Comparison of ENCODE assay signal across 13 cellular contexts in the genomic region with DNA sequence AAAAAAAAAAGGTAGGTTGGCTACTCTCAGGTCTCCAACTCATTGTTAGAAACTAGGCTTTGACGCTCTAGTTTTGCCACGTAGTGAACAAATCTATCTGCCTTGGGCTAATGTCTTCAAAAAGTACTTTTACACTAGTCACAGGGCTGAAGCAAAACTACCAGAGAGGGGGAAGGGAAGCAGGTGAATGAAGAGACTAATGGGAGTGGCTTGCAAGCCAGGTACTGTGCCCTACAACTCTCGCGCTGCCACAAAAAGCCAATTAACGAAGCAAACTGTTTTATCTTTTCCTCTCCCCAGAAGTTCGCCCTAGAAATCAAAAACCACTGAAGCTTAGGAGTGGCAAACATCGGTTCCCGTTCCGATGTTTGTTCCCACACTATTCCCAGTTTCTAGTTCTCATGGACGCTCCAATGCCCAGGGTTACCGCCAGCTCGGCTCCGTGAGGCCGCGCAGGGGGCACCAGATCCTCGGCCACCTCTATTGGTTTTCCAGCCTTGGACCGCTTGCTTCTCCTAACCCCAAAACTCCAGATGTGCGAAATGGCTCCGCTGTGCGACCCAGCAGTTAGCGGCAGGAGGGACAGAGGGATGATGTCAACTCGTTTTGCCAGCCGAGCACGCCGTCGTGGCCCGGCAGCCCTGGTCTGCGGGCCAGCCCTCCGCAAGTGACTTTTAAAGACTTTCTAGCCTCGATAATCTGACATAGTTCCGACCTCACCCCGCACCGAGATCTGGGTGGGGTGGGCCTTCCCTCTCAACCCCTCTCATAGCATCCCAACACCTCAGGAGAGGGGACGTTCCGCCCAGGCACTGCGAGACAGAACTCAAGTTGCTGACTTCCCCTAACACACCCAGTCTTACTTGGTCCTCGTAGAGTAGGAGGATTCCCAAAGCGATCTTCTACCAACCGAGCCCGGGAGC.
DNase-seq lines count a peak whose midpoint lies in the region; ATAC-seq and TF ChIP-seq lines count a peak whose summit lies in the region.
"Had no signal": no experiment of that assay in that cellular context is flagged by ENCODE, and none has a peak within 500 bp of the region (broad histone marks: within the 10 kb centered on the region; RNA-seq: fewer than 3 reads in every experiment).

No MANE protein-coding gene starts in this region.

- no peaks in the 10 kb centered on the region for H3K36me3 ChIP-seq in endodermal cell (ENCODE audit: control insufficient read depth, insufficient read depth, low read length)
- H3K36me3 ChIP-seq: brain microvascular endothelial cell, neural progenitor cell had no signal

- H3K4me3 ChIP-seq in endodermal cell (ENCODE audit: low read length) = peak overlapping the region; percentile 72
- H3K4me3 ChIP-seq: hepatocyte, neural progenitor cell had no signal

- H3K9me3 ChIP-seq in endodermal cell (ENCODE audit: control insufficient read depth, low read length) = no peaks in the 10 kb centered on the region

- H3K27ac ChIP-seq in endodermal cell (ENCODE audit: low read depth, low read length) = no peak overlapping the region
- H3K27ac ChIP-seq: brain microvascular endothelial cell, hepatocyte, neural progenitor cell had no signal

- 33 to 80% methylated on average over 1 to 40 of the region's 40 CpGs for WGBS in endodermal cell (ENCODE audit: insufficient coverage in 1 of 2, insufficient read length in 1 of 2), 2 experiments

- H3K36me3 Mint-ChIP-seq in activated T-cell treated with anti-CD3 and anti-CD28 coated beads, Interleukin-2, amount 50 U/mL, for 4 hours (ENCODE audit: insufficient read depth) = no peaks in the 10 kb centered on the region
- H3K36me3 Mint-ChIP-seq in endodermal cell (ENCODE audit: low read depth) = no peaks in the 10 kb centered on the region
- H3K36me3 Mint-ChIP-seq: neural progenitor cell had no signal

- no peak for DNase-seq in activated T-cell treated with anti-CD3 and anti-CD28 coated beads, Interleukin-2, amount 50 U/mL, for 4 hours
- no peak for DNase-seq in activated T-cell treated with anti-CD3 and anti-CD28 coated beads, Interleukin-2, amount 50 U/mL, for 1 hour
- peak; percentile 5 for DNase-seq in activated CD4-positive, alpha-beta T cell treated with anti-CD3 and anti-CD28 coated beads, Interleukin-2, amount 50 U/mL, for 1 hour
- DNase-seq in endodermal cell = no peak
- DNase-seq in stimulated activated naive CD8-positive, alpha-beta T cell treated with anti-CD3 and anti-CD28 coated beads, Interleukin-15, Interleukin-2, amounts not matched to agents 100 U/mL and 50 U/mL, for 24 hours = peak; percentile 4
- DNase-seq in amygdala (lab: John Stamatoyannopoulos, UW) = no peak
- DNase-seq: brain microvascular endothelial cell, NCI-H1436 treated with DMSO at 0.1 percent for 48 hours, NCI-H524 had no signal

- TF ChIP-seq CTCF in endodermal cell (conservative IDR thresholded peaks at IDR 0.05) = no peak

- H3K4me3 Mint-ChIP-seq in activated T-cell treated with anti-CD3 and anti-CD28 coated beads, Interleukin-2, amount 50 U/mL, for 4 hours = peak overlapping the region; percentile 86
- no peak overlapping the region for H3K4me3 Mint-ChIP-seq in endodermal cell
- H3K4me3 Mint-ChIP-seq: neural progenitor cell had no signal

- H3K27me3 ChIP-seq in endodermal cell (ENCODE audit: control insufficient read depth, insufficient read depth, low read length, poor library complexity, severe bottlenecking) = no peaks in the 10 kb centered on the region
- H3K27me3 ChIP-seq: brain microvascular endothelial cell, hepatocyte, neural progenitor cell had no signal

- peak in 1 of 2 donors; percentile 47 for ATAC-seq in activated T-cell treated with anti-CD3 and anti-CD28 coated beads, Interleukin-2, amount 50 U/mL, for 4 hours
- ATAC-seq in stimulated activated naive CD8-positive, alpha-beta T cell treated with anti-CD3 and anti-CD28 coated beads, Interleukin-15, Interleukin-2, amounts not matched to agents 100 U/mL and 50 U/mL, for 24 hours = no peak
- ATAC-seq in HG03045 (IDR thresholded peaks at IDR 0.05; ENCODE audit: unreplicated experiment) (no peak), GM19467 (IDR thresholded peaks at IDR 0.05; ENCODE audit: unreplicated experiment) (no peak)

- no peak overlapping the region for H3K9ac ChIP-seq in endodermal cell (ENCODE audit: extremely low read depth, low read length, poor library complexity, severe bottlenecking)
- H3K9ac ChIP-seq: neural progenitor cell had no signal

- H3K4me1 ChIP-seq in endodermal cell (ENCODE audit: control insufficient read depth, insufficient read depth, low read length) = no peaks in the 10 kb centered on the region
- H3K4me1 ChIP-seq: neural progenitor cell had no signal

- no peak overlapping the region for H3K27ac Mint-ChIP-seq in endodermal cell
- H3K27ac Mint-ChIP-seq: neural progenitor cell had no signal

- no peaks in the 10 kb centered on the region for H3K9me3 Mint-ChIP-seq in activated T-cell treated with anti-CD3 and anti-CD28 coated beads, Interleukin-2, amount 50 U/mL, for 4 hours
- no peaks in the 10 kb centered on the region for H3K9me3 Mint-ChIP-seq in endodermal cell
- H3K9me3 Mint-ChIP-seq: neural progenitor cell had no signal

- H3K27me3 Mint-ChIP-seq in activated T-cell treated with anti-CD3 and anti-CD28 coated beads, Interleukin-2, amount 50 U/mL, for 4 hours (ENCODE audit: low read depth) = no peaks in the 10 kb centered on the region
- no peaks in the 10 kb centered on the region for H3K27me3 Mint-ChIP-seq in endodermal cell (ENCODE audit: insufficient read depth)

- peaks cover 45% of the 10 kb centered on the region for H3K4me1 Mint-ChIP-seq in activated T-cell treated with anti-CD3 and anti-CD28 coated beads, Interleukin-2, amount 50 U/mL, for 4 hours (ENCODE audit: low read depth)
- H3K4me1 Mint-ChIP-seq in endodermal cell = no peaks in the 10 kb centered on the region
- H3K4me1 Mint-ChIP-seq: neural progenitor cell had no signal

Comparison
In these comparisons a context has a peak if more than half of its experiments do, and no peak if none do; other contexts are left out.
1. DNase-seq: peak in activated CD4-positive, alpha-beta T cell treated with anti-CD3 and anti-CD28 coated beads, Interleukin-2, amount 50 U/mL, for 1 hour (single experiment) and stimulated activated naive CD8-positive, alpha-beta T cell treated with anti-CD3 and anti-CD28 coated beads, Interleukin-15, Interleukin-2, amounts not matched to agents 100 U/mL and 50 U/mL, for 24 hours (single experiment); none in activated T-cell treated with anti-CD3 and anti-CD28 coated beads, Interleukin-2, amount 50 U/mL, for 4 hours (single experiment), activated T-cell treated with anti-CD3 and anti-CD28 coated beads, Interleukin-2, amount 50 U/mL, for 1 hour (single experiment), endodermal cell (single experiment) and amygdala (0 of 56).